22 cellular contexts compared by ENCODE assay signal in genomic region chr3:126896067-126896441, GRCh38.
DNase-seq lines count a peak whose midpoint lies in the region; ATAC-seq, FAIRE-seq and TF ChIP-seq lines count a peak whose summit lies in the region.
"Had no signal": no experiment of that assay in that cellular context is flagged by ENCODE, and none has a peak within 500 bp of the region (broad histone marks: within the 10 kb centered on the region; RNA-seq: fewer than 3 reads in every experiment).

No MANE protein-coding gene starts in this region.

- FAIRE-seq in keratinocyte (lab: Jason Lieb, UNC) = no peak
- FAIRE-seq: A204.1, GM12878 had no signal

- H2AK9ac ChIP-seq in IMR-90 (replicated peaks; ENCODE audit: low read depth, low read length, poor library complexity) = no peak overlapping the region

- no peak overlapping the region for H2AK5ac ChIP-seq in IMR-90 (ENCODE audit: low read depth, low read length)

- POLR2A ChIA-PET in IMR-90 (lab: Charles Lee; ENCODE audit: unreplicated experiment) (no interaction called here), GM10248 (lab: Yijun Ruan, JAX) (no interaction called here)

- H3K9ac ChIP-seq in IMR-90 (ENCODE audit: low read depth, low read length) (no peak overlapping the region), keratinocyte (ENCODE audit: control insufficient read depth, extremely low read depth, insufficient read depth, low read length) (no peak overlapping the region)
- H3K9ac ChIP-seq: BLaER1 had no signal

- H3K79me1 ChIP-seq in IMR-90 (ENCODE audit: low read depth in 1 of 2, low read length in 2 of 2) = no peaks in the 10 kb centered on the region

- H3K4ac ChIP-seq in IMR-90 (ENCODE audit: low read depth, low read length) = no peak overlapping the region

- H2BK15ac ChIP-seq in IMR-90 (ENCODE audit: low read depth, low read length) = no peak overlapping the region

- H3K36me3 ChIP-seq in IMR-90 (ENCODE audit: control insufficient read depth, insufficient read depth, low read length) (no peaks in the 10 kb centered on the region), SJCRH30 (no peaks in the 10 kb centered on the region), keratinocyte (ENCODE audit: control insufficient read depth in 2 of 2, extremely low read depth in 1 of 2, insufficient read depth in 2 of 2, low read length in 2 of 2) (no peaks in the 10 kb centered on the region), psoas muscle (ENCODE audit: insufficient read depth in 1 of 2, low read depth in 1 of 2) (no peaks in the 10 kb centered on the region)
- H3K36me3 ChIP-seq: BLaER1 had no signal

- H3K18ac ChIP-seq in IMR-90 (ENCODE audit: low read depth, low read length) = no peak overlapping the region

- in situ Hi-C loops in IMR-90 (cut with MboI; ENCODE audit: low sequenced_read_pairs) = no loop called here

- H3K27me3 ChIP-seq in IMR-90 (ENCODE audit: control insufficient read depth, insufficient read depth, low read length) = no peaks in the 10 kb centered on the region
- H3K27me3 ChIP-seq in SJCRH30 = no peaks in the 10 kb centered on the region
- no peaks in the 10 kb centered on the region for H3K27me3 ChIP-seq in keratinocyte (ENCODE audit: control insufficient read depth, extremely low read depth, insufficient read depth, low read length)
- no peaks in the 10 kb centered on the region for H3K27me3 ChIP-seq in psoas muscle (ENCODE audit: insufficient read depth in 3 of 3, low read length in 2 of 3)
- H3K27me3 ChIP-seq: BLaER1 had no signal

- H3K56ac ChIP-seq in IMR-90 (ENCODE audit: extremely low read depth, insufficient read depth, low read length) = no peak overlapping the region

- H2BK5ac ChIP-seq in IMR-90 (ENCODE audit: low read depth, low read length, poor library complexity, severe bottlenecking) = no peak overlapping the region

- DNase-seq in IMR-90 (no peak), SJCRH30 (no peak), keratinocyte (ENCODE audit: low read depth, low spot score) (no peak), psoas muscle (no peak), GM19240 (ENCODE audit: insufficient read length, low spot score) (no peak), GM10248 (ENCODE audit: extremely low spot score) (no peak)
- DNase-seq: CD4-positive, alpha-beta memory T cell; DMS153; GDM1; GOT3; KBM-7; MV-4-11; NCI-H2029 treated with DMSO at 0.1 percent for 48 hours; NCI-H2171 treated with DMSO at 0.1 percent for 48 hours; NCI-H446 treated with DMSO at 0.1 percent for 48 hours; NCI-H748 treated with DMSO at 0.1 percent for 48 hours had no signal

- TF ChIP-seq CTCF in IMR-90 (conservative IDR thresholded peaks at IDR 0.05; ENCODE audit: low read depth, low read length) (no peak), keratinocyte (optimal IDR thresholded peaks at IDR 0.05 in 1 of 3, IDR thresholded peaks at IDR 0.05 in 1 of 3, conservative IDR thresholded peaks at IDR 0.05 in 1 of 3; ENCODE audit: extremely low read depth in 1 of 3, insufficient read depth in 2 of 3, low read length in 3 of 3) (no peak), psoas muscle (IDR thresholded peaks at IDR 0.05) (no peak), GM10248 (IDR thresholded peaks at IDR 0.05; ENCODE audit: control extremely low read depth, extremely low read depth, low read depth, missing control alignments) (no peak)

- CTCF ChIA-PET in IMR-90 (lab: Yijun Ruan, JAX) (no interaction called here), GM10248 (lab: Yijun Ruan, JAX) (interaction anchor here (2.0 kb wide), 1 partner anchor 12 kb away, joined by 5 read pairs; no protein-coding TSS in a partner anchor)

- TF ChIP-seq RAD21 in IMR-90 (IDR thresholded peaks at IDR 0.05; ENCODE audit: low read length) = no peak

- H3K9me3 ChIP-seq in IMR-90 (ENCODE audit: control insufficient read depth, insufficient read depth, low read length) (no peaks in the 10 kb centered on the region), SJCRH30 (replicated peaks) (no peaks in the 10 kb centered on the region), keratinocyte (ENCODE audit: control insufficient read depth, low read depth, low read length) (no peaks in the 10 kb centered on the region), psoas muscle (no peaks in the 10 kb centered on the region)
- H3K9me3 ChIP-seq: BLaER1 had no signal

- H3K4me2 ChIP-seq in IMR-90 (ENCODE audit: low read depth, low read length) = peak overlapping the region; percentile 7; the same call in 1 of the 2 replicates
- peak overlapping the region; percentile 3 for H3K4me2 ChIP-seq in keratinocyte (ENCODE audit: control insufficient read depth, extremely low read depth, insufficient read depth, low read depth, low read length)
- H3K4me2 ChIP-seq: BLaER1 had no signal

- no peak overlapping the region; the same call in 1 of the 2 replicates for H2BK120ac ChIP-seq in IMR-90 (ENCODE audit: low read depth, low read length)

- no peak overlapping the region for H3K23ac ChIP-seq in IMR-90 (ENCODE audit: low read depth, low read length)

- peak; percentile 50; the same call in 1 of the 2 replicates for ATAC-seq in IMR-90 (ENCODE audit: low read depth)
- ATAC-seq in psoas muscle = no peak
- no peak for ATAC-seq in HG03460 (IDR thresholded peaks at IDR 0.05; ENCODE audit: unreplicated experiment)
- ATAC-seq in GM19351 (IDR thresholded peaks at IDR 0.05; ENCODE audit: unreplicated experiment) = no peak
- ATAC-seq: GM12878, HCT116 had no signal

- intact Hi-C loops in IMR-90 (cut with micrococcal nuclease) = no loop called here
- intact Hi-C loops in psoas muscle (cut with DNase I) = no loop called here

- no TSS peak for BruUV-seq in IMR-90 (replicated peaks; lab: Mats Ljungman, UMichigan)

- no peaks in the 10 kb centered on the region for H3K79me2 ChIP-seq in keratinocyte (ENCODE audit: control insufficient read depth, insufficient read depth, low read length)

- TF ChIP-seq POLR2A in IMR-90 (IDR thresholded peaks at IDR 0.05; ENCODE audit: low read depth, low read length) = no peak

- no peak overlapping the region for H3K4me3 ChIP-seq in IMR-90 (ENCODE audit: insufficient read depth, low read depth, low read length)
- H3K4me3 ChIP-seq in SJCRH30 = no peak overlapping the region
- no peak overlapping the region for H3K4me3 ChIP-seq in keratinocyte (ENCODE audit: control insufficient read depth in 2 of 3, extremely low read depth in 1 of 3, insufficient read depth in 2 of 3, low read depth in 1 of 3, low read length in 3 of 3)
- no peak overlapping the region for H3K4me3 ChIP-seq in psoas muscle
- H3K4me3 ChIP-seq: BLaER1, GM12878 had no signal

- H4K20me1 ChIP-seq in IMR-90 (ENCODE audit: insufficient read depth, low read length) = no peaks in the 10 kb centered on the region
- H4K20me1 ChIP-seq in keratinocyte (ENCODE audit: control insufficient read depth, extremely low read depth, insufficient read depth, low read length) = no peaks in the 10 kb centered on the region

- H4K91ac ChIP-seq in IMR-90 (ENCODE audit: insufficient read depth, low read depth, low read length) = no peak overlapping the region

- H3K27ac ChIP-seq in IMR-90 (ENCODE audit: insufficient read depth, low read length) = no peak overlapping the region
- peak overlapping the region; percentile 6; the same call in 1 of the 2 replicates for H3K27ac ChIP-seq in SJCRH30
- H3K27ac ChIP-seq in keratinocyte (ENCODE audit: control insufficient read depth, insufficient read depth, low read length) = no peak overlapping the region
- H3K27ac ChIP-seq in psoas muscle = peak overlapping the region; percentile 82
- H3K27ac ChIP-seq: BLaER1 had no signal

- H3K14ac ChIP-seq in IMR-90 (replicated peaks; ENCODE audit: low read depth, low read length) = peak overlapping the region; percentile 37

- H3K4me1 ChIP-seq in IMR-90 (ENCODE audit: control insufficient read depth, insufficient read depth, low read length) (peaks cover 4% of the 10 kb centered on the region; the same call in 1 of the 2 replicates), SJCRH30 (peaks cover 28% of the 10 kb centered on the region), keratinocyte (ENCODE audit: control insufficient read depth, extremely low read depth, insufficient read depth, low read length) (peaks cover 20% of the 10 kb centered on the region), psoas muscle (peaks cover 32% of the 10 kb centered on the region)

- no peak overlapping the region for H2BK20ac ChIP-seq in IMR-90 (ENCODE audit: low read depth, low read length)

- WGBS in IMR-90 (ENCODE audit: extremely low coverage in 2 of 2, insufficient read length in 1 of 2), 2 experiments = no CpG with 5 or more reads among the region's 1 CpG
- WGBS in psoas muscle, 3 donors = 87 to 91% (median 88%) methylated on average over 1 of the region's 1 CpG

- dilution Hi-C loops in IMR-90 (cut with HindIII; ENCODE audit: low sequenced_read_pairs, unreplicated experiment) = no loop called here
- dilution Hi-C loops in keratinocyte (cut with MboI; ENCODE audit: extremely low pct_ligation_motif_present, low sequenced_read_pairs) = no loop called here

- H4K8ac ChIP-seq in IMR-90 (ENCODE audit: low read depth in 2 of 2, low read length in 2 of 2) = no peak overlapping the region

- peaks cover 3% of the 10 kb centered on the region; the same call in 1 of the 2 replicates for H3K9me1 ChIP-seq in IMR-90 (ENCODE audit: insufficient read depth, low read length)
- H3K9me1 ChIP-seq in keratinocyte (ENCODE audit: control insufficient read depth, extremely low read depth, insufficient read depth, low read length) = peaks cover 2% of the 10 kb centered on the region

- no peak overlapping the region for H4K5ac ChIP-seq in IMR-90 (ENCODE audit: low read depth, low read length)

- H2AFZ ChIP-seq in IMR-90 (replicated peaks; ENCODE audit: low read length, poor library complexity) = no peak overlapping the region
- H2AFZ ChIP-seq in keratinocyte (ENCODE audit: control insufficient read depth, low read length) = no peak overlapping the region

TF ChIP-seq in IMR-90, 13 proteins besides CTCF, POLR2A, EP300 and RAD21 (continues in another document):
- TF ChIP-seq SMC3 (IDR thresholded peaks at IDR 0.05; ENCODE audit: low read depth, low read length) (no peak), MAZ (IDR thresholded peaks at IDR 0.05; ENCODE audit: borderline replicate concordance, low read depth, low read length) (no peak), NFE2L2 (IDR thresholded peaks at IDR 0.05; ENCODE audit: low read depth, low read length) (no peak), ELK1 (IDR thresholded peaks at IDR 0.05; ENCODE audit: borderline replicate concordance, low read depth, low read length) (no peak), CHD1 (IDR thresholded peaks at IDR 0.05; ENCODE audit: low read depth, low read length) (no peak), BHLHE40 (IDR thresholded peaks at IDR 0.05; ENCODE audit: low read depth, low read length) (no peak), MXI1 (IDR thresholded peaks at IDR 0.05; ENCODE audit: borderline replicate concordance, low read depth, low read length) (no peak)

Comparison
In these comparisons a context has a peak if more than half of its experiments do, and no peak if none do; other contexts are left out.
1. H3K27ac ChIP-seq: peak in SJCRH30 (single experiment) and psoas muscle (single experiment); none in IMR-90 (single experiment) and keratinocyte (single experiment).